ENCODE assay signal across 1 cellular context in the genomic region with DNA sequence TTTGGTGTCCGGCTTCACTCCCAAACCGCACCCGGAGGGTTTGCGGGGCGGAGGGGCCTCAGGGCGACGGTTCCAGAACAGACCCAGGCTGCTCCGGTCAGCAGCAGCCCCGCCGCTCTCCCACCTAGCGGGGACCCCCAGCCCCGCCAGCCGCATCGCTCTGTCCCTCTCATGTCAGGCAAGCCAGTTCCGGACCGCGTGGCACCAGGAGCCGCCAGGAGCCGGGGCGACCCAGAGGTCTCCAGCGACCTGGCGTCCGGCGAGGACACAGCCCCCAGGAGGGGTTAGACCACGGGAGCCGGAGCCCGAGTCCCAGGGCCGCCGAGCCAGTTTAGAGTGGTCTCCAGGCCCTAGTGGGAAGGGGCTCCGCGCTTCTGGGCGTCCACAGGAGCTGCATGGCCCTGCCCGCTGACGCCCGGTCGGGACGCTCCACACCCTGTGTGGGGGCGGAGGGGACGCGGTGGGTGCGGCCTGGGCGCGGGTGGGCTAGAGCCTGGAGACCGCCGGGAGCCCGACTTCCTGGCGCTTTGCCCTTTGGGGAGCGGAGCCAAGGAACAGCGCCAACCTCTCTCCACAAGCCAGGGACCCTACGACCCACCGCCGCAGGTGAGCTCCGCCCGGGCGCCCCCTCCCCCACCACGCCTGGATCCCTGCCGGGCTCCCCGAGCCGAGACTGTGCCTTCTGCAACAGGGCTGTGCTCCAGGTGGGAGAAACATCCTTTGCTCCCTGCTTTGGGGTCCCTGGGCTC.
A peak's percentile ranks its signal among the peaks of the same experiment; 100 is the strongest.
TF ChIP-seq lines count a peak whose summit lies in the region.

No MANE protein-coding gene starts in this region.

TF ChIP-seq in HepG2, 621 proteins besides CTCF, POLR2A, EP300 and RAD21 (continued from another document and continues in another):
- TF ChIP-seq HNRNPLL (IDR thresholded peaks at IDR 0.05; ENCODE audit: low read depth, low read length, poor library complexity, severe bottlenecking) (no peak), ZNF446 (CRISPR knock-in tag; IDR thresholded peaks at IDR 0.05) (no peak), SP140L (CRISPR knock-in tag; IDR thresholded peaks at IDR 0.05; ENCODE audit: borderline replicate concordance) (no peak), ZNF33B (CRISPR knock-in tag; IDR thresholded peaks at IDR 0.05) (no peak), CEBPZ (IDR thresholded peaks at IDR 0.05; ENCODE audit: low read length) (no peak), ARID4A (CRISPR knock-in tag; IDR thresholded peaks at IDR 0.05; ENCODE audit: borderline replicate concordance) (peak; percentile 66; the same call in 1 of the 2 replicates), KAT2B (IDR thresholded peaks at IDR 0.05; ENCODE audit: borderline replicate concordance, low read depth, low read length) (no peak), RBFOX2 (IDR thresholded peaks at IDR 0.05; ENCODE audit: low read depth, low read length) (no peak), TBL1XR1 (IDR thresholded peaks at IDR 0.05; ENCODE audit: borderline replicate concordance, low read length, partially characterized antibody) (no peak), KDM2A (CRISPR knock-in tag; IDR thresholded peaks at IDR 0.05; ENCODE audit: borderline replicate concordance, low read depth) (peak; percentile 88), RXRA (CRISPR knock-in tag; IDR thresholded peaks at IDR 0.05) (peak; percentile 24; the same call in 1 of the 2 replicates), KDM3A (CRISPR knock-in tag; IDR thresholded peaks at IDR 0.05; ENCODE audit: low read depth) (0 out of 2 replicates have a peak, but pooled peaks have one; percentile 16), ONECUT2 (CRISPR knock-in tag; IDR thresholded peaks at IDR 0.05) (no peak), KDM5B (CRISPR knock-in tag; IDR thresholded peaks at IDR 0.05; ENCODE audit: borderline replicate concordance) (peak; percentile 19; the same call in 1 of the 2 replicates), AGO2 (optimal IDR thresholded peaks at IDR 0.05; ENCODE audit: low read depth, low read length) (no peak), ZNF552 (CRISPR knock-in tag; IDR thresholded peaks at IDR 0.05; ENCODE audit: borderline replicate concordance) (no peak), ARNT (IDR thresholded peaks at IDR 0.05) (no peak), PAWR (CRISPR knock-in tag; IDR thresholded peaks at IDR 0.05; ENCODE audit: borderline replicate concordance) (no peak), ZSCAN30 (CRISPR knock-in tag; IDR thresholded peaks at IDR 0.05) (no peak), ESRRA (CRISPR knock-in tag; IDR thresholded peaks at IDR 0.05; ENCODE audit: low read depth) (no peak), NR2F2 (IDR thresholded peaks at IDR 0.05; ENCODE audit: borderline replicate concordance, low read depth) (no peak), ZNF530 (CRISPR knock-in tag; IDR thresholded peaks at IDR 0.05; ENCODE audit: low read depth) (no peak), KLF15 (CRISPR knock-in tag; IDR thresholded peaks at IDR 0.05; ENCODE audit: borderline replicate concordance) (no peak), HBP1 (CRISPR knock-in tag; IDR thresholded peaks at IDR 0.05; ENCODE audit: low read depth) (no peak), ZNF350 (CRISPR knock-in tag; IDR thresholded peaks at IDR 0.05; ENCODE audit: borderline replicate concordance, low read depth) (peak; percentile 39; the same call in 1 of the 2 replicates), ZNF546 (CRISPR knock-in tag; conservative IDR thresholded peaks at IDR 0.05) (no peak), SMARCE1 (IDR thresholded peaks at IDR 0.05; ENCODE audit: borderline replicate concordance) (no peak), CHD4 (IDR thresholded peaks at IDR 0.05; ENCODE audit: borderline replicate concordance, low read length) (no peak), ZNF670 (CRISPR knock-in tag; IDR thresholded peaks at IDR 0.05; ENCODE audit: borderline replicate concordance) (no peak), FOXJ3 (CRISPR knock-in tag; IDR thresholded peaks at IDR 0.05; ENCODE audit: borderline replicate concordance) (no peak), TMF1 (CRISPR knock-in tag; IDR thresholded peaks at IDR 0.05; ENCODE audit: low read depth) (no peak), ZNF761 (CRISPR knock-in tag; conservative IDR thresholded peaks at IDR 0.05) (no peak), POGZ (CRISPR knock-in tag; IDR thresholded peaks at IDR 0.05) (0 out of 2 replicates have a peak, but pooled peaks have one; percentile 18), ZBTB49 (CRISPR knock-in tag; IDR thresholded peaks at IDR 0.05; ENCODE audit: borderline replicate concordance) (no peak), POGK (CRISPR knock-in tag; conservative IDR thresholded peaks at IDR 0.05) (no peak), ZFP90 (CRISPR knock-in tag; IDR thresholded peaks at IDR 0.05; ENCODE audit: borderline replicate concordance) (no peak), ZSCAN22 (CRISPR knock-in tag; IDR thresholded peaks at IDR 0.05) (no peak), GABPB1 (CRISPR knock-in tag; IDR thresholded peaks at IDR 0.05) (peak; percentile 49; the same call in 1 of the 2 replicates)
- TF ChIP-seq, protein P1, sequence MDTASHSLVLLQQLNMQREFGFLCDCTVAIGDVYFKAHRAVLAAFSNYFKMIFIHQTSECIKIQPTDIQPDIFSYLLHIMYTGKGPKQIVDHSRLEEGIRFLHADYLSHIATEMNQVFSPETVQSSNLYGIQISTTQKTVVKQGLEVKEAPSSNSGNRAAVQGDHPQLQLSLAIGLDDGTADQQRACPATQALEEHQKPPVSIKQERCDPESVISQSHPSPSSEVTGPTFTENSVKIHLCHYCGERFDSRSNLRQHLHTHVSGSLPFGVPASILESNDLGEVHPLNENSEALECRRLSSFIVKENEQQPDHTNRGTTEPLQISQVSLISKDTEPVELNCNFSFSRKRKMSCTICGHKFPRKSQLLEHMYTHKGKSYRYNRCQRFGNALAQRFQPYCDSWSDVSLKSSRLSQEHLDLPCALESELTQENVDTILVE (CRISPR knock-in tag; IDR thresholded peaks at IDR 0.05), result no peak
- TF ChIP-seq, protein P2, sequence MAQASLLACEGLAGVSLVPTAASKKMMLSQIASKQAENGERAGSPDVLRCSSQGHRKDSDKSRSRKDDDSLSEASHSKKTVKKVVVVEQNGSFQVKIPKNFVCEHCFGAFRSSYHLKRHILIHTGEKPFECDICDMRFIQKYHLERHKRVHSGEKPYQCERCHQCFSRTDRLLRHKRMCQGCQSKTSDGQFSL (CRISPR knock-in tag; IDR thresholded peaks at IDR 0.05), result no peak
- TF ChIP-seq, protein P3, sequence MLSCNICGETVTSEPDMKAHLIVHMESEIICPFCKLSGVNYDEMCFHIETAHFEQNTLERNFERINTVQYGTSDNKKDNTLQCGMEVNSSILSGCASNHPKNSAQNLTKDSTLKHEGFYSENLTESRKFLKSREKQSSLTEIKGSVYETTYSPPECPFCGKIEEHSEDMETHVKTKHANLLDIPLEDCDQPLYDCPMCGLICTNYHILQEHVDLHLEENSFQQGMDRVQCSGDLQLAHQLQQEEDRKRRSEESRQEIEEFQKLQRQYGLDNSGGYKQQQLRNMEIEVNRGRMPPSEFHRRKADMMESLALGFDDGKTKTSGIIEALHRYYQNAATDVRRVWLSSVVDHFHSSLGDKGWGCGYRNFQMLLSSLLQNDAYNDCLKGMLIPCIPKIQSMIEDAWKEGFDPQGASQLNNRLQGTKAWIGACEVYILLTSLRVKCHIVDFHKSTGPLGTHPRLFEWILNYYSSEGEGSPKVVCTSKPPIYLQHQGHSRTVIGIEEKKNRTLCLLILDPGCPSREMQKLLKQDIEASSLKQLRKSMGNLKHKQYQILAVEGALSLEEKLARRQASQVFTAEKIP (CRISPR knock-in tag; IDR thresholded peaks at IDR 0.05; ENCODE audit: borderline replicate concordance), result no peak
